18 cellular contexts compared by ENCODE assay signal in the genomic region with DNA sequence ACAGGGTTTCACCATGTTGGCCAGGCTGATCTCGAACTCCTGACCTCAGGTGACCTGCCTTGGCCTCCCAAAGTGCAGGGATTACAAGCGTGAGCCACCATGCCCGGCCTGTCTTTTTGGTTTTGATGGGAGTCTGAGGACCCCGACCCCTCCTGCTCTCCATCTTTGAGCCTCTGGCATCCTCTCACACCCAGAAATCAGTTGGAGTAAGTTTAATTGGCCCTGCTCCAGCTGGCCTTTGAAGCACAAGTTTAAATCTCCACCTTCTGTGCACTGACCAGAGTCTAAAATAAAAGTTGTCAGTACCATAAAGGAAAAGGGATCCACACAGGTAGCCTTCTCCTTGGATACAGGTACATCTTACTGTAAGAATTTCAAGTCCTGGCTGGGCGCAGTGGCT. TPM values are rescaled to one million over a fixed set of nuclear protein-coding genes. Genes with fewer than 3 reads are reported as not detected.
DNase-seq lines count a peak whose midpoint lies in the region; ATAC-seq and TF ChIP-seq lines count a peak whose summit lies in the region.
"Had no signal": no experiment of that assay in that cellular context is flagged by ENCODE, and none has a peak within 500 bp of the region (broad histone marks: within the 10 kb centered on the region; RNA-seq: fewer than 3 reads in every experiment).

No MANE protein-coding gene starts in this region.

- TF ChIP-seq CTCF in 22Rv1 (IDR thresholded peaks at IDR 0.05), result no peak
- TF ChIP-seq CTCF in C4-2B (conservative IDR thresholded peaks at IDR 0.05), result no peak
- TF ChIP-seq CTCF in VCaP (conservative IDR thresholded peaks at IDR 0.05), result no peak
- no peak for TF ChIP-seq CTCF in prostate gland (IDR thresholded peaks at IDR 0.05)
- no peak for TF ChIP-seq CTCF in testis (IDR thresholded peaks at IDR 0.05)

- ATAC-seq in HG03378 (IDR thresholded peaks at IDR 0.05; ENCODE audit: unreplicated experiment), result no peak

- H3K27me3 ChIP-seq in prostate gland (replicated peaks; ENCODE audit: insufficient read depth), result no peaks in the 10 kb centered on the region
- no peaks in the 10 kb centered on the region for H3K27me3 ChIP-seq in testis
- H3K27me3 ChIP-seq: BLaER1 had no signal

- H3K4me1 ChIP-seq in prostate gland (replicated peaks), result peaks cover 52% of the 10 kb centered on the region
- H3K4me1 ChIP-seq in testis, result peaks cover 11% of the 10 kb centered on the region
- H3K4me1 ChIP-seq: HAP-1 had no signal

- intact Hi-C loops in prostate gland (cut with DNase I), result no loop called here
- intact Hi-C loops in testis (cut with DNase I; ENCODE audit: low total_unique reads), result no loop called here

- TF ChIP-seq POLR2A in prostate gland (IDR thresholded peaks at IDR 0.05) (no peak), testis (IDR thresholded peaks at IDR 0.05) (no peak)

- 94% methylated on average over 5 of the region's 5 CpGs for WGBS in prostate gland
- 87 to 88% methylated on average over 5 of the region's 5 CpGs for WGBS in testis, 2 donors

- H3K27ac ChIP-seq in 22Rv1, result peak overlapping the region; percentile 90
- H3K27ac ChIP-seq in C4-2B, result peak overlapping the region; percentile 93
- peak overlapping the region; percentile 99 for H3K27ac ChIP-seq in VCaP
- peak overlapping the region; percentile 79 to 87 for H3K27ac ChIP-seq in prostate gland
- no peak overlapping the region for H3K27ac ChIP-seq in testis
- H3K27ac ChIP-seq: BLaER1 had no signal

- H3K4me3 ChIP-seq in prostate gland (no peak overlapping the region), testis (no peak overlapping the region)
- H3K4me3 ChIP-seq: BLaER1, GM12878, GM23338, HAP-1 had no signal

- no peak for DNase-seq in prostate gland (ENCODE audit: low spot score)
- DNase-seq in EL, result no peak
- DNase-seq in testis, result no peak
- DNase-seq: CD4-positive, alpha-beta T cell; CD8-positive, alpha-beta memory T cell; DMS153; DND-41; GDM1; HFFc6 had no signal

- no peaks in the 10 kb centered on the region for H3K9me3 ChIP-seq in prostate gland
- H3K9me3 ChIP-seq in testis, result no peaks in the 10 kb centered on the region
- H3K9me3 ChIP-seq: BLaER1, HAP-1 had no signal

- H3K36me3 ChIP-seq in prostate gland (peaks cover 0 to 7% of the 10 kb centered on the region in 2 donors), testis (ENCODE audit: low read depth, missing control alignments) (no peaks in the 10 kb centered on the region)

RNA-seq across cellular contexts. Expression of gene C20orf144, which starts 15.9 kb away (rescaled TPM):
- total RNA-seq in prostate gland (under 1 TPM; 0.14 to 0.91 TPM), testis (100 to 1,000 TPM in 1 of 2 donors, 10 to 100 TPM in 1; 40.0 to 119 TPM)
- 128 TPM for polyA plus RNA-seq in testis (ENCODE audit: insufficient read depth, low read depth, low replicate concordance)
- polyA plus RNA-seq: CD14-positive monocyte; CD8-positive, alpha-beta memory T cell had no signal

RNA-seq across cellular contexts. Expression of gene ACTL10, which starts 20.6 kb away (rescaled TPM):
- total RNA-seq in prostate gland (1 to 10 TPM; 7.9 to 8.5 TPM), testis (10 to 100 TPM; 26.6 to 55.0 TPM)
- polyA plus RNA-seq in testis (ENCODE audit: insufficient read depth, low read depth, low replicate concordance), result 62.1 TPM

RNA-seq across cellular contexts. Expression of gene NECAB3, which starts 28.0 kb away (rescaled TPM):
- total RNA-seq in prostate gland, result 100 to 1,000 TPM; 142 to 156 TPM
- total RNA-seq in testis, result 100 to 1,000 TPM; 106 to 118 TPM
- 59.7 TPM for polyA plus RNA-seq in testis (ENCODE audit: insufficient read depth, low read depth, low replicate concordance)

RNA-seq across cellular contexts. Expression of gene E2F1, which starts 40.0 kb away (rescaled TPM):
- total RNA-seq in prostate gland (10 to 100 TPM in 1 of 2 donors, 1 to 10 TPM in 1; 2.0 to 10.1 TPM), testis (10 to 100 TPM; 19.9 to 22.8 TPM)
- 16.9 TPM for polyA plus RNA-seq in testis (ENCODE audit: insufficient read depth, low read depth, low replicate concordance)

Comparison
In these comparisons a context has a peak if more than half of its experiments do, and no peak if none do; other contexts are left out.
1. H3K27ac ChIP-seq: peak in 22Rv1 (single experiment), C4-2B (single experiment), VCaP (single experiment) and prostate gland (2 of 2); none in testis (0 of 2).
2. RNA of gene C20orf144, which starts 15.9 kb away (total RNA-seq): 40.0 to 119 TPM in testis; 0.14 to 0.91 TPM in prostate gland; every median in the first group is over 10 times any median in the second.